11 cellular contexts compared by ENCODE assay signal in genomic region chr18:77066689-77067088, GRCh38.
DNase-seq lines count a peak whose midpoint lies in the region; ATAC-seq, FAIRE-seq and TF ChIP-seq lines count a peak whose summit lies in the region.
"Had no signal": no experiment of that assay in that cellular context is flagged by ENCODE, and none has a peak within 500 bp of the region (broad histone marks: within the 10 kb centered on the region; RNA-seq: fewer than 3 reads in every experiment).

No MANE protein-coding gene starts in this region.

- H3F3A ChIP-seq in PC-3 (ENCODE audit: low read length, unreplicated experiment): peaks cover 10% of the 10 kb centered on the region

- no peaks in the 10 kb centered on the region for H3K9me1 ChIP-seq in endothelial cell of umbilical vein (replicated peaks; ENCODE audit: control insufficient read depth, extremely low read depth, insufficient read depth, low read length)

- TF ChIP-seq CTCF in PC-3 (conservative IDR thresholded peaks at IDR 0.05; ENCODE audit: low read depth, low read length) (no peak), endothelial cell of umbilical vein (IDR thresholded peaks at IDR 0.05; ENCODE audit: extremely low read depth in 1 of 2, insufficient read depth in 1 of 2, low read depth in 1 of 2, low read length in 2 of 2) (no peak), psoas muscle (IDR thresholded peaks at IDR 0.05) (no peak)

- no peaks in the 10 kb centered on the region for H4K20me1 ChIP-seq in PC-3 (ENCODE audit: low read length)
- no peaks in the 10 kb centered on the region for H4K20me1 ChIP-seq in endothelial cell of umbilical vein (replicated peaks; ENCODE audit: control insufficient read depth, extremely low read depth, insufficient read depth, low read length)

- peak overlapping the region; percentile 61 for H3K4me2 ChIP-seq in PC-3 (ENCODE audit: low read length)
- no peak overlapping the region for H3K4me2 ChIP-seq in endothelial cell of umbilical vein (ENCODE audit: insufficient read depth, low read length)

- no TSS peak for BruUV-seq in PC-3 (replicated peaks; lab: Mats Ljungman, UMichigan)
- BruUV-seq in endothelial cell of umbilical vein (replicated peaks; lab: Mats Ljungman, UMichigan): no TSS peak

- H3K27ac Mint-ChIP-seq in CD4-positive, CD25-positive, alpha-beta regulatory T cell: peak overlapping the region; percentile 94 to 99 (median 98)

- no peak for FAIRE-seq in endothelial cell of umbilical vein (lab: Jason Lieb, UNC)
- FAIRE-seq: H54 had no signal

- H3K27me3 Mint-ChIP-seq in CD4-positive, CD25-positive, alpha-beta regulatory T cell: no peaks in the 10 kb centered on the region

- H2AFZ ChIP-seq in PC-3 (ENCODE audit: low read length): no peak overlapping the region
- no peak overlapping the region for H2AFZ ChIP-seq in endothelial cell of umbilical vein (ENCODE audit: low read depth, low read length)

- peak overlapping the region in 3 of 4 donors; percentile 47 to 68 (median 64) for H3K4me3 Mint-ChIP-seq in CD4-positive, CD25-positive, alpha-beta regulatory T cell

- no peaks in the 10 kb centered on the region for H3K27me3 ChIP-seq in CD4-positive, CD25-positive, alpha-beta regulatory T cell (ENCODE audit: control insufficient read depth, insufficient read depth, low read length)
- no peaks in the 10 kb centered on the region for H3K27me3 ChIP-seq in PC-3 (ENCODE audit: low read length)
- H3K27me3 ChIP-seq in endothelial cell of umbilical vein (ENCODE audit: control insufficient read depth in 2 of 2, insufficient read depth in 2 of 2, low read length in 2 of 2): no peaks in the 10 kb centered on the region
- H3K27me3 ChIP-seq in psoas muscle (ENCODE audit: insufficient read depth in 3 of 3, low read length in 2 of 3): no peaks in the 10 kb centered on the region
- H3K27me3 ChIP-seq: foreskin keratinocyte had no signal

- H3K36me3 Mint-ChIP-seq in CD4-positive, CD25-positive, alpha-beta regulatory T cell: peaks cover 44% of the 10 kb centered on the region

- H3K9me2 ChIP-seq in PC-3 (replicated peaks; ENCODE audit: low read length): no peaks in the 10 kb centered on the region

- dilution Hi-C loops in endothelial cell of umbilical vein (cut with MboI; ENCODE audit: extremely low pct_ligation_motif_present, low sequenced_read_pairs): no loop called here

- H3K9ac ChIP-seq in PC-3 (ENCODE audit: low read length) (peak overlapping the region; percentile 92), endothelial cell of umbilical vein (replicated peaks; ENCODE audit: extremely low read depth, insufficient read depth, low read length) (no peak overlapping the region)

- TF ChIP-seq POLR2A in endothelial cell of umbilical vein (IDR thresholded peaks at IDR 0.05; ENCODE audit: low read depth, low read length): no peak

- peak overlapping the region; percentile 75 for H3K27ac ChIP-seq in CD4-positive, CD25-positive, alpha-beta regulatory T cell (ENCODE audit: insufficient read depth, low read length, poor library complexity, severe bottlenecking)
- peak overlapping the region; percentile 99 for H3K27ac ChIP-seq in PC-3 (ENCODE audit: low read length)
- peak overlapping the region; percentile 79 for H3K27ac ChIP-seq in endothelial cell of umbilical vein (ENCODE audit: insufficient read depth, low read depth, low read length)
- H3K27ac ChIP-seq in psoas muscle: peak overlapping the region; percentile 84

- peaks cover 38% of the 10 kb centered on the region for H3K79me2 ChIP-seq in PC-3 (ENCODE audit: low read length)
- H3K79me2 ChIP-seq in endothelial cell of umbilical vein (ENCODE audit: control insufficient read depth, insufficient read depth, low read length): no peaks in the 10 kb centered on the region

- ATAC-seq in CD4-positive, CD25-positive, alpha-beta regulatory T cell (ENCODE audit: low read depth in 2 of 2): no peak
- ATAC-seq in PC-3: no peak
- ATAC-seq in psoas muscle: no peak

- intact Hi-C loops in PC-3 (cut with micrococcal nuclease): loop anchor here (1.0 to 5.0 kb wide), 2 partner anchors 35 to 146 kb away; no protein-coding TSS in a partner anchor
- intact Hi-C loops in endothelial cell of umbilical vein (cut with micrococcal nuclease): loop anchor here (1.0 to 5.0 kb wide), 5 partner anchors 11 to 146 kb away; partner anchors contain the start of gene MBP
- intact Hi-C loops in psoas muscle (cut with DNase I): no loop called here

- peaks cover 31% of the 10 kb centered on the region for H3K36me3 ChIP-seq in CD4-positive, CD25-positive, alpha-beta regulatory T cell (ENCODE audit: control insufficient read depth, insufficient read depth, low read length)
- peaks cover 36% of the 10 kb centered on the region for H3K36me3 ChIP-seq in PC-3 (ENCODE audit: low read depth, low read length)
- no peaks in the 10 kb centered on the region for H3K36me3 ChIP-seq in endothelial cell of umbilical vein (ENCODE audit: control insufficient read depth in 2 of 2, extremely low read depth in 1 of 2, insufficient read depth in 2 of 2, low read length in 2 of 2)
- peaks cover 0 to 23% of the 10 kb centered on the region in 2 donors for H3K36me3 ChIP-seq in psoas muscle (ENCODE audit: insufficient read depth in 1 of 2, low read depth in 1 of 2)

- no peak overlapping the region for H3K4me3 ChIP-seq in CD4-positive, CD25-positive, alpha-beta regulatory T cell (ENCODE audit: low read depth, low read length)
- H3K4me3 ChIP-seq in PC-3 (ENCODE audit: low read length) (no peak overlapping the region), endothelial cell of umbilical vein (replicated peaks in 1 of 3; ENCODE audit: insufficient read depth in 1 of 3, low read depth in 1 of 3, low read length in 3 of 3) (no peak overlapping the region), psoas muscle (no peak overlapping the region)

- H3K9me3 ChIP-seq in CD4-positive, CD25-positive, alpha-beta regulatory T cell (ENCODE audit: control insufficient read depth in 2 of 2, low read length in 2 of 2): no peaks in the 10 kb centered on the region
- H3K9me3 ChIP-seq in PC-3 (ENCODE audit: low read length): peaks cover 11% of the 10 kb centered on the region
- H3K9me3 ChIP-seq in endothelial cell of umbilical vein (replicated peaks; ENCODE audit: control insufficient read depth, insufficient read depth, low read length): no peaks in the 10 kb centered on the region
- no peaks in the 10 kb centered on the region for H3K9me3 ChIP-seq in psoas muscle

- H3K4me1 Mint-ChIP-seq in CD4-positive, CD25-positive, alpha-beta regulatory T cell: peaks cover 31 to 99% (median 80%) of the 10 kb centered on the region in 4 donors

- peaks cover 92% of the 10 kb centered on the region for H3K4me1 ChIP-seq in CD4-positive, CD25-positive, alpha-beta regulatory T cell (ENCODE audit: control insufficient read depth, insufficient read depth, low read length, poor library complexity, severe bottlenecking)
- H3K4me1 ChIP-seq in PC-3 (ENCODE audit: insufficient read depth, low read length) (peaks cover 90% of the 10 kb centered on the region), endothelial cell of umbilical vein (ENCODE audit: control insufficient read depth, extremely low read depth, insufficient read depth, low read length) (peaks cover 59% of the 10 kb centered on the region), psoas muscle (peaks cover 48% of the 10 kb centered on the region)

- DNase-seq in CD4-positive, CD25-positive, alpha-beta regulatory T cell: no peak
- DNase-seq in PC-3 (no peak), endothelial cell of umbilical vein (ENCODE audit: low read depth, low spot score) (no peak), psoas muscle (no peak), NCI-H526 (lab: John Stamatoyannopoulos, UW) (no peak), OCI-M2 (lab: John Stamatoyannopoulos, UW; ENCODE audit: unreplicated experiment) (no peak), medulla oblongata (ENCODE audit: extremely low spot score) (no peak)
- DNase-seq in activated CD4-positive, CD25-positive, alpha-beta regulatory T cell (lab: John Stamatoyannopoulos, UW): no peak
- DNase-seq: DMS 273 treated with DMSO at 0.1 percent for 48 hours had no signal

- WGBS in psoas muscle, 3 donors: 77 to 82% (median 80%) methylated on average over 9 of the region's 9 CpGs

- no peaks in the 10 kb centered on the region for H3K9me3 Mint-ChIP-seq in CD4-positive, CD25-positive, alpha-beta regulatory T cell

- CTCF ChIA-PET in PC-3 (lab: Charles Lee) (interaction anchor here (1.1 kb wide), 1 partner anchor 11 kb away, joined by 3 read pairs; no protein-coding TSS in a partner anchor), endothelial cell of umbilical vein (lab: Charles Lee) (interaction anchor here (1.2 to 3.7 kb wide), 6 partner anchors 11 to 147 kb away, joined by 3 to 31 read pairs (median 11); no protein-coding TSS in a partner anchor)

- POLR2A ChIA-PET in PC-3 (lab: Charles Lee; ENCODE audit: unreplicated experiment): no interaction called here
- POLR2A ChIA-PET in endothelial cell of umbilical vein (lab: Charles Lee): interaction anchor here (1.1 kb wide), 1 partner anchor 35 kb away, joined by 4 read pairs; no protein-coding TSS in a partner anchor

TF ChIP-seq in endothelial cell of umbilical vein, 7 proteins besides CTCF, POLR2A, EP300 and RAD21:
- TF ChIP-seq GATA2 (IDR thresholded peaks at IDR 0.05; ENCODE audit: insufficient read depth, insufficient read length, low read depth, low read length) (no peak), POLR2AphosphoS5 (IDR thresholded peaks at IDR 0.05; ENCODE audit: insufficient read depth, low read depth, low read length) (no peak), EZH2 (IDR thresholded peaks at IDR 0.05; ENCODE audit: borderline replicate concordance, low read depth, low read length, severe bottlenecking) (no peak), MYC (IDR thresholded peaks at IDR 0.05; ENCODE audit: low read depth, low read length) (no peak), JUN (IDR thresholded peaks at IDR 0.05; ENCODE audit: borderline replicate concordance, insufficient read depth, insufficient read length, low read depth) (no peak), FOS (IDR thresholded peaks at IDR 0.05; ENCODE audit: borderline replicate concordance, insufficient read depth, low read length) (no peak), MAX (IDR thresholded peaks at IDR 0.05; ENCODE audit: insufficient read depth, insufficient read length) (no peak)

Comparison
In these comparisons a context has a peak if more than half of its experiments do, and no peak if none do; other contexts are left out.
1. intact Hi-C loops: an anchor here in PC-3 (1.0 to 5.0 kb wide) and endothelial cell of umbilical vein (1.0 to 5.0 kb wide); none called in psoas muscle.